ENCODE assay signal across 1 cellular context in genomic region chr9:4661165-4662095, GRCh38.
TF ChIP-seq lines count a peak whose summit lies in the region.

No MANE protein-coding gene starts in this region.

TF ChIP-seq in H1, 55 proteins besides CTCF, POLR2A, EP300 and RAD21:
- no peak for TF ChIP-seq E2F6 (IDR thresholded peaks at IDR 0.05)
- TF ChIP-seq KDM5A (IDR thresholded peaks at IDR 0.05; ENCODE audit: low read length), result no peak
- no peak for TF ChIP-seq SP1 (IDR thresholded peaks at IDR 0.05; ENCODE audit: low read depth, low read length)
- TF ChIP-seq CHD2 (IDR thresholded peaks at IDR 0.05; ENCODE audit: low read length), result no peak
- no peak for TF ChIP-seq PHF8 (conservative IDR thresholded peaks at IDR 0.05; ENCODE audit: low read depth, low read length)
- no peak for TF ChIP-seq EGR1 (IDR thresholded peaks at IDR 0.05; ENCODE audit: borderline replicate concordance, low read depth, low read length)
- no peak for TF ChIP-seq TCF12 (IDR thresholded peaks at IDR 0.05; ENCODE audit: low read depth, low read length)
- no peak for TF ChIP-seq GABPA (IDR thresholded peaks at IDR 0.05; ENCODE audit: borderline replicate concordance, insufficient read depth, low read length)
